ENCODE assay signal across 8 cellular contexts in genomic region chr6:37155394-37156312, GRCh38. TPM values are rescaled to one million over a fixed set of nuclear protein-coding genes. Genes with fewer than 3 reads are reported as not detected.
DNase-seq lines count a peak whose midpoint lies in the region; ATAC-seq lines count a peak whose summit lies in the region.

No MANE protein-coding gene starts in this region.

- H3K36me3 Mint-ChIP-seq in T-helper 17 cell (ENCODE audit: low read depth) = no peaks in the 10 kb centered on the region

- no peaks in the 10 kb centered on the region for H3K9me3 ChIP-seq in T-helper 17 cell (ENCODE audit: control insufficient read depth, low read length, poor library complexity, severe bottlenecking)

- peaks cover 18% of the 10 kb centered on the region for H3K4me1 Mint-ChIP-seq in T-helper 17 cell

- DNase-seq in T-helper 17 cell (peak in 1 of 3 donors; percentile 26), left lobe of liver (ENCODE audit: low spot score) (no peak), SIG-M5 (lab: John Stamatoyannopoulos, UW) (no peak), NCI-H2227 treated with DMSO at 0.1 percent for 48 hours (lab: John Stamatoyannopoulos, UW) (no peak), medulla oblongata (ENCODE audit: extremely low spot score) (no peak), DMS114 treated with DMSO at 0.1 percent for 48 hours (lab: John Stamatoyannopoulos, UW; ENCODE audit: unreplicated experiment) (no peak)

- H3K27ac Mint-ChIP-seq in T-helper 17 cell = peak overlapping the region; percentile 87

- H3K4me3 Mint-ChIP-seq in T-helper 17 cell = peak overlapping the region; percentile 61

- ATAC-seq in GM18858 (IDR thresholded peaks at IDR 0.05; ENCODE audit: unreplicated experiment) (peak; percentile 79), HG02763 (IDR thresholded peaks at IDR 0.05; ENCODE audit: unreplicated experiment) (peak; percentile 92), T-helper 17 cell (peak; percentile 91), left lobe of liver (peak; percentile 74)

- no peaks in the 10 kb centered on the region for H3K27me3 Mint-ChIP-seq in T-helper 17 cell

RNA-seq across cellular contexts. Expression of gene PIM1, which starts 14.3 kb away (rescaled TPM):
- total RNA-seq in T-helper 17 cell = 100 to 1,000 TPM; 210 to 310 TPM
- 5.7 TPM for total RNA-seq in left lobe of liver

Comparison
In these comparisons a context has a peak if more than half of its experiments do, and no peak if none do; other contexts are left out.
1. RNA of gene PIM1, which starts 14.3 kb away (total RNA-seq): 210 to 310 TPM in T-helper 17 cell; 5.7 TPM in left lobe of liver (single experiment); every median in the first group is over 10 times any median in the second.
2. Peak in every context shown above with its lines, with median percentiles within 50 percentile points of each other: ATAC-seq.